ENCODE assay signal across 15 cellular contexts in the genomic region with DNA sequence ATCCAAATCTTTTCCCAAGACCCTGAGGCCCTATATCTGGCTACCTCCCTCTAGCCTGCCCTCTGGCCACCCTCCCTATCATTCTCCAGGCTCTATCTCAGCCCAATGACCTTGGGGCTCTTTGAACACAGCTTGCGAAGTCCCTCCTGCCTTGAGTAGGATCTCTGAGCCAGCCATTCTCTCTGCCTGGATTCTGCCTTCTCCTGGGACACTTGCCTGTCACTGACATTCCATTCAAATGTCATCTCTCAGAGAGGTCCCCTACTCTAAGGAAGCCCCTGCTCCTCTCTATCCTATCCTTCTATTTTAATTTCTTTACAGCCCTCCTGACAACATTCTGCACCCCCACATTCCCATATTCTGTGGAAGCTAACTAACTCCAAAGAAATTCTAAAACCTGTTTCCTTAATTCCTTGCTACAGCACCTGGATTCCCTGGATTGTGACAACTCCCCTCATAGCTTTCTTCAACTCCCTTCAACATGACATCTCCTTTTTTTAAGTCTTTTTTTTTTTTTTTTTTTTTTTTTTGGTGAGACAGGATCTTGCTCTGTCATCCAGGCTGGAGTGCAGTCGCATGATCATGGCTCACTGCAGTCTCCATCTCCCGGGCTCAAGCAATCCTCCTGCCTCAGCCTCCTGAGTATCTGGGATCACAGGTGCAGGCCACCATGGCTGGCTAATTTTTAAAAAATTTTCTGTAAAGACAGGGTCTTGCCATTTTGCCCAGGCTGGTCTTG.
DNase-seq lines count a peak whose midpoint lies in the region; ATAC-seq and TF ChIP-seq lines count a peak whose summit lies in the region.
"Had no signal": no experiment of that assay in that cellular context is flagged by ENCODE, and none has a peak within 500 bp of the region (broad histone marks: within the 10 kb centered on the region; RNA-seq: fewer than 3 reads in every experiment).

No MANE protein-coding gene starts in this region.

- no peaks in the 10 kb centered on the region for H3K9me2 ChIP-seq in GM23338 (ENCODE audit: insufficient read depth)

- no peak overlapping the region for H2AFZ ChIP-seq in GM23338

- H3K4me1 ChIP-seq in heart left ventricle (peaks cover 0 to 35% (median 11%) of the 10 kb centered on the region in 12 donors), left ventricle myocardium inferior (peaks cover 50% of the 10 kb centered on the region), GM23338 (ENCODE audit: insufficient read depth) (no peaks in the 10 kb centered on the region), testis (no peaks in the 10 kb centered on the region)

- peaks cover 9% of the 10 kb centered on the region; the same call in 2 of the 3 replicates for H3K4me1 Mint-ChIP-seq in GM23338
- peaks cover 30% of the 10 kb centered on the region for H3K4me1 Mint-ChIP-seq in central memory CD8-positive, alpha-beta T cell

- TF ChIP-seq CTCF in heart left ventricle (IDR thresholded peaks at IDR 0.05) (no peak), left ventricle myocardium inferior (IDR thresholded peaks at IDR 0.05; ENCODE audit: borderline replicate concordance) (no peak), GM23338 (conservative IDR thresholded peaks at IDR 0.05; ENCODE audit: low read depth in 2 of 2) (no peak), testis (IDR thresholded peaks at IDR 0.05) (no peak)

- no peaks in the 10 kb centered on the region for H3F3A ChIP-seq in GM23338 (replicated peaks; ENCODE audit: low read depth)

- H3K9me3 Mint-ChIP-seq in GM23338: no peaks in the 10 kb centered on the region
- H3K9me3 Mint-ChIP-seq in central memory CD8-positive, alpha-beta T cell: no peaks in the 10 kb centered on the region
- H3K9me3 Mint-ChIP-seq: CD8-positive, alpha-beta T cell; HFFc6 had no signal

- no peak for TF ChIP-seq POLR2A in heart left ventricle (IDR thresholded peaks at IDR 0.05)
- no peak for TF ChIP-seq POLR2A in testis (IDR thresholded peaks at IDR 0.05)

- H3K27me3 ChIP-seq in heart left ventricle (no peaks in the 10 kb centered on the region), left ventricle myocardium inferior (ENCODE audit: low read depth) (no peaks in the 10 kb centered on the region), GM23338 (ENCODE audit: insufficient read depth) (no peaks in the 10 kb centered on the region), testis (no peaks in the 10 kb centered on the region)

- no peak overlapping the region for H3K4me3 ChIP-seq in heart left ventricle
- no peak overlapping the region for H3K4me3 ChIP-seq in left ventricle myocardium inferior
- H3K4me3 ChIP-seq in GM23338: no peak overlapping the region
- H3K4me3 ChIP-seq in testis: no peak overlapping the region

- H3K36me3 ChIP-seq in heart left ventricle (peaks cover 0 to 5% (median 0%) of the 10 kb centered on the region in 9 donors), left ventricle myocardium inferior (no peaks in the 10 kb centered on the region), GM23338 (ENCODE audit: insufficient read depth) (no peaks in the 10 kb centered on the region), testis (ENCODE audit: low read depth, missing control alignments) (no peaks in the 10 kb centered on the region)

- H3K9me3 ChIP-seq in heart left ventricle (no peaks in the 10 kb centered on the region), left ventricle myocardium inferior (replicated peaks) (no peaks in the 10 kb centered on the region), testis (no peaks in the 10 kb centered on the region)

- no peaks in the 10 kb centered on the region for H3K36me3 Mint-ChIP-seq in GM23338 (ENCODE audit: low read depth)
- H3K36me3 Mint-ChIP-seq in central memory CD8-positive, alpha-beta T cell (ENCODE audit: insufficient read depth): peaks cover 4% of the 10 kb centered on the region

- 82 to 87% (median 83%) methylated on average over 3 of the region's 3 CpGs for WGBS in heart left ventricle, 4 donors
- WGBS in testis, 2 donors: 82 to 91% methylated on average over 3 of the region's 3 CpGs

- H3K4me2 ChIP-seq in GM23338: no peak overlapping the region

- H3K27ac Mint-ChIP-seq in GM23338: no peak overlapping the region
- H3K27ac Mint-ChIP-seq in central memory CD8-positive, alpha-beta T cell (ENCODE audit: low read depth): peak overlapping the region; percentile 68
- H3K27ac Mint-ChIP-seq: B cell; CD8-positive, alpha-beta T cell; HFFc6 had no signal

- H3K79me2 ChIP-seq in GM23338 (replicated peaks; ENCODE audit: insufficient read depth): no peaks in the 10 kb centered on the region; the same call in 1 of the 2 replicates

- H3K27ac ChIP-seq in heart left ventricle: peak overlapping the region in 1 of 12 donors; percentile 11
- H3K27ac ChIP-seq in left ventricle myocardium inferior (replicated peaks): no peak overlapping the region
- no peak overlapping the region for H3K27ac ChIP-seq in GM23338 (ENCODE audit: low read depth)
- H3K27ac ChIP-seq in testis: no peak overlapping the region

- ATAC-seq in heart left ventricle (peak; percentile 47 to 70 (median 54)), GM23338 (peak; percentile 65)
- ATAC-seq in central memory CD8-positive, alpha-beta T cell (replicated peaks; ENCODE audit: extremely low read depth, poor library complexity, severe bottlenecking): no peak
- ATAC-seq: CD8-positive, alpha-beta T cell had no signal

- DNase-seq in heart left ventricle (no peak), left ventricle myocardium inferior (no peak), GM23338 (ENCODE audit: low spot score) (no peak), testis (peak; percentile 49), NCI-H2081 (lab: John Stamatoyannopoulos, UW) (no peak)
- no peak for DNase-seq in central memory CD8-positive, alpha-beta T cell (ENCODE audit: low spot score in 2 of 2)
- no peak for DNase-seq in activated effector memory CD4-positive, alpha-beta T cell treated with anti-CD3 and anti-CD28 coated beads, Interleukin-2, amount 50 U/mL, for 16 hours
- DNase-seq: ACHN; C1 segment of cervical spinal cord; CD8-positive, alpha-beta T cell; DMS53; GF-D8; HCEC 1CT; HFFc6 had no signal

- H3K4me3 Mint-ChIP-seq in GM23338: no peak overlapping the region
- no peak overlapping the region for H3K4me3 Mint-ChIP-seq in central memory CD8-positive, alpha-beta T cell
- H3K4me3 Mint-ChIP-seq: B cell; CD8-positive, alpha-beta T cell; HFFc6 had no signal

- H3K27me3 Mint-ChIP-seq in GM23338 (ENCODE audit: insufficient read depth, low read depth, poor library complexity): peaks cover 1% of the 10 kb centered on the region
- no peaks in the 10 kb centered on the region for H3K27me3 Mint-ChIP-seq in central memory CD8-positive, alpha-beta T cell
- H3K27me3 Mint-ChIP-seq: B cell had no signal

- no peaks in the 10 kb centered on the region for H4K20me1 ChIP-seq in GM23338 (replicated peaks; ENCODE audit: insufficient read depth)

- intact Hi-C loops in heart left ventricle (cut with DNase I) (no loop called here), left ventricle myocardium inferior (cut with micrococcal nuclease) (no loop called here), testis (cut with DNase I; ENCODE audit: low total_unique reads) (no loop called here)
